In the genomic region with DNA sequence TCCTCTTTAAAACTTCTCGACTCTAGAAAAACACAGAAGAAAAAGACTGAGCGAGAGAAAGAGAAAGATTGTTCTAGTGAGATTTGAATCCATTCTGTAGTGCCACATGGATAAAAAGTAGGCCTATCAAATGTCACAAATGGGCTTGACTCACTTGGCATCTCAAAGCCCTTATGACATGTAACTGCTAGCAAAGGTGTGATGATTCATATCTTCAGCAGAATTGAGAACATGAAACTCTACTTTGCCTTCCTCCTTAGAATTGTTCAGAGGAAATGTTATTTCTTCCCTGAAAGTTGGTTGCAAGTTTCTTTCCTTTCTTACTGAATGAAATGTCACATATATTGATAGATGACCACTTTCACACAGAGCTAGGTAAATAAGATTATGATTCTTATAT, we compare ENCODE assay signal across 14 cellular contexts. TPM values are rescaled to one million over a fixed set of nuclear protein-coding genes. Genes with fewer than 3 reads are reported as not detected.
DNase-seq lines count a peak whose midpoint lies in the region; ATAC-seq, FAIRE-seq and TF ChIP-seq lines count a peak whose summit lies in the region.
"Had no signal": no experiment of that assay in that cellular context is flagged by ENCODE, and none has a peak within 500 bp of the region (broad histone marks: within the 10 kb centered on the region; RNA-seq: fewer than 3 reads in every experiment).

No MANE protein-coding gene starts in this region.

- H3K27me3 ChIP-seq in mammary epithelial cell (ENCODE audit: insufficient read depth, low read length): no peaks in the 10 kb centered on the region

- H3K4me2 ChIP-seq in mammary epithelial cell (ENCODE audit: insufficient read depth, low read depth, low read length): peak overlapping the region; percentile 29
- H3K4me2 ChIP-seq: smooth muscle cell had no signal

- no peak overlapping the region for H2AFZ ChIP-seq in mammary epithelial cell (ENCODE audit: low read depth, low read length)

- H3K27ac Mint-ChIP-seq in HFFc6: no peak overlapping the region

- H3K4me3 Mint-ChIP-seq in HFFc6: no peak overlapping the region

- H4K20me1 ChIP-seq in mammary epithelial cell (ENCODE audit: insufficient read depth, low read length): no peaks in the 10 kb centered on the region

- TF ChIP-seq CTCF in NB4 (IDR thresholded peaks at IDR 0.05; ENCODE audit: low read depth, low read length) (no peak), mammary epithelial cell (conservative IDR thresholded peaks at IDR 0.05 in 1 of 2, IDR thresholded peaks at IDR 0.05 in 1 of 2; ENCODE audit: extremely low read depth in 1 of 2, insufficient read depth in 1 of 2, low read depth in 1 of 2, low read length in 2 of 2) (no peak), HFFc6 (IDR thresholded peaks at IDR 0.05) (no peak)

- ATAC-seq in HG03457 (IDR thresholded peaks at IDR 0.05; ENCODE audit: unreplicated experiment): no peak

- H3K36me3 ChIP-seq in mammary epithelial cell (ENCODE audit: insufficient read depth, low read length): no peaks in the 10 kb centered on the region

- in situ Hi-C loops in mammary epithelial cell (cut with MboI; ENCODE audit: low sequenced_read_pairs in 2 of 2): no loop called here

- H3K27ac ChIP-seq in mammary epithelial cell (ENCODE audit: insufficient read depth, low read depth, low read length): no peak overlapping the region

- intact Hi-C loops in mammary epithelial cell (cut with micrococcal nuclease): no loop called here

- FAIRE-seq in GM19239 (lab: Jason Lieb, UNC): peak; percentile 97

- TF ChIP-seq POLR2A in NB4 (IDR thresholded peaks at IDR 0.05; ENCODE audit: extremely low read depth, insufficient read length): no peak

- peaks cover 10% of the 10 kb centered on the region for H3K9me3 Mint-ChIP-seq in HFFc6

- H3K4me3 ChIP-seq in NB4 (ENCODE audit: low read depth, low read length) (no peak overlapping the region), mammary epithelial cell (replicated peaks in 1 of 3; ENCODE audit: insufficient read depth in 1 of 3, low read depth in 2 of 3, low read length in 3 of 3) (no peak overlapping the region)
- H3K4me3 ChIP-seq: smooth muscle cell had no signal

- no peaks in the 10 kb centered on the region for H3K36me3 Mint-ChIP-seq in HFFc6 (ENCODE audit: low read depth)

- no TSS peak for BruUV-seq in mammary epithelial cell (replicated peaks; lab: Mats Ljungman, UMichigan)

- H3K79me2 ChIP-seq in mammary epithelial cell (ENCODE audit: insufficient read depth, low read length): no peaks in the 10 kb centered on the region

- H3K9ac ChIP-seq in mammary epithelial cell (ENCODE audit: insufficient read depth, low read length): no peak overlapping the region

- WGBS in mammary epithelial cell (ENCODE audit: low coverage, missing lambda C conversion rate): 33% methylated on average over 2 of the region's 2 CpGs

- peaks cover 9% of the 10 kb centered on the region for H3K27me3 Mint-ChIP-seq in HFFc6 (ENCODE audit: insufficient read depth)

- DNase-seq in CD1c-positive myeloid dendritic cell (ENCODE audit: extremely low spot score): peak; percentile 79
- DNase-seq in GM19239 (ENCODE audit: insufficient read length, low spot score): no peak
- DNase-seq in NB4 (ENCODE audit: low read depth): peak; percentile 57
- DNase-seq in mammary epithelial cell: peak; percentile 72
- DNase-seq in NCI-H748 treated with DMSO at 0.1 percent for 48 hours (lab: John Stamatoyannopoulos, UW): no peak
- no peak for DNase-seq in Ammon's horn (ENCODE audit: low spot score)
- DNase-seq in HFFc6: no peak
- DNase-seq: amniotic stem cell, GF-D8, glutamatergic neuron, NCI-H226, SHP77 had no signal

- CTCF ChIA-PET in mammary epithelial cell (lab: Charles Lee; ENCODE audit: low non-redundant PET): no interaction called here

- H3K9me3 ChIP-seq in mammary epithelial cell (replicated peaks; ENCODE audit: insufficient read depth, low read length): no peaks in the 10 kb centered on the region

- H3K4me1 ChIP-seq in mammary epithelial cell (ENCODE audit: insufficient read depth, low read length): peaks cover 14% of the 10 kb centered on the region

- no peaks in the 10 kb centered on the region for H3K4me1 Mint-ChIP-seq in HFFc6 (ENCODE audit: low read depth)

- dilution Hi-C loops in mammary epithelial cell (cut with HindIII; ENCODE audit: low sequenced_read_pairs): no loop called here

RNA-seq across cellular contexts. Expression of a gene that starts 40.4 kb away (rescaled TPM):
- 10 to 100 TPM; 21.5 to 28.2 TPM for total RNA-seq in mammary epithelial cell
- polyA plus RNA-seq in mammary epithelial cell: 16.4 TPM
- polyA minus RNA-seq in mammary epithelial cell: 5.0 TPM
- total RNA-seq in HFFc6 (2021; fragmentation: NEBNext Ultra II Directional; extraction: Animal tissue kit (Norgen Biotek cat#: 25700)): 10 to 100 TPM in 2 of 6 experiments, 1 to 10 TPM in 4; 6.8 to 11.9 (median 9.2) TPM

Comparison
In these comparisons a context has a peak if more than half of its experiments do, and no peak if none do; other contexts are left out.
1. DNase-seq: peak in CD1c-positive myeloid dendritic cell (single experiment), NB4 (single experiment) and mammary epithelial cell (single experiment); none in GM19239 (single experiment), NCI-H748 treated with DMSO at 0.1 percent for 48 hours (single experiment), Ammon's horn (single experiment) and HFFc6 (single experiment).